25 cellular contexts compared by ENCODE assay signal in the genomic region with DNA sequence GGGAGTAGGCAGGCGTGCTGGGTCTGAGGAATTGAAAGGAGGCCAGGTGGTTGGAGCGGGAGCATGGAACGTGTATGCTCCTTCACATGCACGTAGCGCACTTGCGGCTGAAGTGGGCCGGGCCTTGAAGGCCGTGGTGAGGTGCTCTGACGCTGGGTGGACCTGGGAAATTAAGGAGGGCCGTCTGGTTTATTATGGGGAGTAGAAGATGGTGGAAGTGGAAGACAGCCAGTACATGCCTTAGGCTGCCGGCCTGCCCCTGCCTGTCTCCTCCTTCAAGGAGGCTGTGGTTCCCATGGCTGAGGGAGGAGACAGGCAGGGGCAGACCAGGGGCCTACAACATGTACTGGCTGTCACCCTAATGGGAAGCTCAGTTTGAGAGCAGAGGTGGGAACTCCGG. TPM values are rescaled to one million over a fixed set of nuclear protein-coding genes. Genes with fewer than 3 reads are reported as not detected.
DNase-seq lines count a peak whose midpoint lies in the region; ATAC-seq and TF ChIP-seq lines count a peak whose summit lies in the region.
"Had no signal": no experiment of that assay in that cellular context is flagged by ENCODE, and none has a peak within 500 bp of the region (broad histone marks: within the 10 kb centered on the region; RNA-seq: fewer than 3 reads in every experiment).

No MANE protein-coding gene starts in this region.

- no peaks in the 10 kb centered on the region for H3K27me3 Mint-ChIP-seq in CD4-positive, CD25-positive, alpha-beta regulatory T cell
- H3K27me3 Mint-ChIP-seq in effector memory CD8-positive, alpha-beta T cell = no peaks in the 10 kb centered on the region
- no peaks in the 10 kb centered on the region for H3K27me3 Mint-ChIP-seq in naive thymus-derived CD8-positive, alpha-beta T cell

- no peak overlapping the region for H3K27ac ChIP-seq in CD4-positive, CD25-positive, alpha-beta regulatory T cell (ENCODE audit: insufficient read depth, low read length, poor library complexity, severe bottlenecking)
- H3K27ac ChIP-seq in DND-41 (ENCODE audit: low read length) = no peak overlapping the region; the same call in 1 of the 2 replicates
- H3K27ac ChIP-seq: brain microvascular endothelial cell, coronary artery had no signal

- H4K20me1 ChIP-seq in DND-41 (ENCODE audit: insufficient read depth, low read length) = peaks cover 98% of the 10 kb centered on the region

- peaks cover 100% of the 10 kb centered on the region for H3K79me2 ChIP-seq in DND-41 (ENCODE audit: insufficient read depth, low read length)

- no peak overlapping the region for H3K9ac ChIP-seq in DND-41 (ENCODE audit: low read depth, low read length)

- no peak overlapping the region for H2AFZ ChIP-seq in DND-41 (ENCODE audit: low read depth, low read length)

- no peak overlapping the region for H3K4me3 ChIP-seq in CD4-positive, CD25-positive, alpha-beta regulatory T cell (ENCODE audit: low read depth, low read length)
- H3K4me3 ChIP-seq in DND-41 (ENCODE audit: low read depth in 1 of 2, low read length in 2 of 2) (no peak overlapping the region), HAP-1 (no peak overlapping the region)
- H3K4me3 ChIP-seq: coronary artery had no signal

- POLR2A ChIA-PET in naive thymus-derived CD8-positive, alpha-beta T cell (lab: Charles Lee) = interaction anchor here (0.9 kb wide), 1 partner anchor 87 kb away, joined by 3 read pairs; a partner anchor contains a TSS

- intact Hi-C loops in Right ventricle myocardium inferior (cut with DNase I) = no loop called here

- no peak overlapping the region for H3K4me2 ChIP-seq in DND-41 (ENCODE audit: insufficient read depth, low read length)

- H3K4me1 ChIP-seq in CD4-positive, CD25-positive, alpha-beta regulatory T cell (ENCODE audit: control insufficient read depth, insufficient read depth, low read length, poor library complexity, severe bottlenecking) = peaks cover 46% of the 10 kb centered on the region
- H3K4me1 ChIP-seq in DND-41 (ENCODE audit: insufficient read depth, low read length) (no peaks in the 10 kb centered on the region), HAP-1 (no peaks in the 10 kb centered on the region)

- peaks cover 3% of the 10 kb centered on the region for H3K36me3 Mint-ChIP-seq in CD4-positive, CD25-positive, alpha-beta regulatory T cell
- H3K36me3 Mint-ChIP-seq in effector memory CD8-positive, alpha-beta T cell (ENCODE audit: insufficient read depth) = peaks cover 49% of the 10 kb centered on the region
- peaks cover 0 to 16% (median 0%) of the 10 kb centered on the region in 3 donors for H3K36me3 Mint-ChIP-seq in naive thymus-derived CD8-positive, alpha-beta T cell

- H3K9me3 Mint-ChIP-seq in CD4-positive, CD25-positive, alpha-beta regulatory T cell = no peaks in the 10 kb centered on the region
- H3K9me3 Mint-ChIP-seq in effector memory CD8-positive, alpha-beta T cell = no peaks in the 10 kb centered on the region
- no peaks in the 10 kb centered on the region for H3K9me3 Mint-ChIP-seq in naive thymus-derived CD8-positive, alpha-beta T cell
- H3K9me3 Mint-ChIP-seq: activated T-helper 2 cell treated with anti-CD3 and anti-CD28 coated beads, Interferon-gamma antibody, Interleukin-2, Interleukin-4, amounts not matched to agents 10 μg/mL and 5 μg/mL and 100 μg/mL, durations not matched to agents 14 hours and 24 hours and 36 hours; HFFc6 had no signal

- H3K4me3 Mint-ChIP-seq in CD4-positive, CD25-positive, alpha-beta regulatory T cell = peak overlapping the region in 1 of 4 donors; percentile 26
- peak overlapping the region; percentile 1 to 58 for H3K4me3 Mint-ChIP-seq in effector memory CD8-positive, alpha-beta T cell
- peak overlapping the region in 2 of 10 donors; percentile 15 to 30 for H3K4me3 Mint-ChIP-seq in naive thymus-derived CD8-positive, alpha-beta T cell
- H3K4me3 Mint-ChIP-seq: HFFc6 had no signal

- no peaks in the 10 kb centered on the region for H3K9me3 ChIP-seq in CD4-positive, CD25-positive, alpha-beta regulatory T cell (ENCODE audit: control insufficient read depth in 2 of 2, low read length in 2 of 2)
- H3K9me3 ChIP-seq in DND-41 (ENCODE audit: insufficient read depth, low read length, severe bottlenecking) (no peaks in the 10 kb centered on the region), HAP-1 (no peaks in the 10 kb centered on the region)

- peaks cover 12 to 92% (median 49%) of the 10 kb centered on the region in 4 donors for H3K4me1 Mint-ChIP-seq in CD4-positive, CD25-positive, alpha-beta regulatory T cell
- H3K4me1 Mint-ChIP-seq in effector memory CD8-positive, alpha-beta T cell (ENCODE audit: low read depth in 2 of 2) = peaks cover 69 to 77% of the 10 kb centered on the region in 2 donors
- H3K4me1 Mint-ChIP-seq in naive thymus-derived CD8-positive, alpha-beta T cell = peaks cover 50 to 100% (median 90%) of the 10 kb centered on the region in 4 donors

- H3K27ac Mint-ChIP-seq in CD4-positive, CD25-positive, alpha-beta regulatory T cell = peak overlapping the region; percentile 49 to 90 (median 75)
- peak overlapping the region; percentile 92 for H3K27ac Mint-ChIP-seq in effector memory CD8-positive, alpha-beta T cell
- H3K27ac Mint-ChIP-seq in naive thymus-derived CD8-positive, alpha-beta T cell = peak overlapping the region in 8 of 10 donors; percentile 16 to 86 (median 62)
- H3K27ac Mint-ChIP-seq: activated T-helper 2 cell treated with anti-CD3 and anti-CD28 coated beads, Interferon-gamma antibody, Interleukin-2, Interleukin-4, amounts not matched to agents 10 μg/mL and 5 μg/mL and 100 μg/mL, durations not matched to agents 14 hours and 24 hours and 36 hours; HFFc6 had no signal

- TF ChIP-seq CTCF in DND-41 (IDR thresholded peaks at IDR 0.05; ENCODE audit: borderline replicate concordance, extremely low read depth, low read length, poor library complexity, severe bottlenecking) = no peak

- in situ Hi-C loops in HAP-1 (cut with MboI; ENCODE audit: low sequenced_read_pairs) = no loop called here

- no peak for ATAC-seq in CD4-positive, CD25-positive, alpha-beta regulatory T cell (ENCODE audit: low read depth in 2 of 2)
- ATAC-seq in DND-41 (ENCODE audit: insufficient read depth, low read depth) (peak; percentile 33; the same call in 1 of the 3 replicates), Right ventricle myocardium inferior (no peak)
- ATAC-seq in effector memory CD8-positive, alpha-beta T cell (replicated peaks) = no peak
- no peak for ATAC-seq in naive thymus-derived CD8-positive, alpha-beta T cell
- ATAC-seq: left ventricle myocardium superior had no signal

- DNase-seq in CD4-positive, CD25-positive, alpha-beta regulatory T cell = no peak
- DNase-seq in DND-41 (no peak), HAP-1 (ENCODE audit: low spot score in 2 of 2) (no peak), germinal center (ENCODE audit: low spot score) (no peak), activated T-cell treated with anti-CD3 and anti-CD28 coated beads for 4 hours (no peak), Right ventricle myocardium inferior (ENCODE audit: missing footprints) (no peak)
- no peak for DNase-seq in effector memory CD8-positive, alpha-beta T cell
- no peak for DNase-seq in naive thymus-derived CD8-positive, alpha-beta T cell
- DNase-seq: activated CD4-positive, alpha-beta T cell treated with anti-CD3 and anti-CD28 coated beads for 1 hour; brain microvascular endothelial cell; HFFc6; Kasumi-1; left ventricle myocardium superior; NCI-H1048; NCI-H187 treated with DMSO at 0.1 percent for 48 hours; NCI-H226; NCI-H82; nucleus accumbens; Right ventricle myocardium superior; small intestine; stimulated activated CD4-positive, alpha-beta T cell treated with anti-CD3 and anti-CD28 coated beads, Interleukin-2, amount 100 ng/mL, for 24 hours; stimulated activated naive CD4-positive, alpha-beta T cell; SW 1271 had no signal

- H3K27me3 ChIP-seq in CD4-positive, CD25-positive, alpha-beta regulatory T cell (ENCODE audit: control insufficient read depth, insufficient read depth, low read length) = no peaks in the 10 kb centered on the region
- H3K27me3 ChIP-seq in DND-41 (ENCODE audit: insufficient read depth, low read length, poor library complexity) (no peaks in the 10 kb centered on the region), HAP-1 (ENCODE audit: low read depth) (no peaks in the 10 kb centered on the region)
- H3K27me3 ChIP-seq: brain microvascular endothelial cell had no signal

- H3K36me3 ChIP-seq in CD4-positive, CD25-positive, alpha-beta regulatory T cell (ENCODE audit: control insufficient read depth, insufficient read depth, low read length) = peaks cover 3% of the 10 kb centered on the region
- H3K36me3 ChIP-seq in DND-41 (ENCODE audit: insufficient read depth, low read length) (peaks cover 46% of the 10 kb centered on the region), HAP-1 (replicated peaks) (peaks cover 9% of the 10 kb centered on the region; the same call in 1 of the 2 replicates)
- H3K36me3 ChIP-seq: brain microvascular endothelial cell had no signal

RNA-seq across cellular contexts. Expression of a gene that starts 23.9 kb away (rescaled TPM):
- total RNA-seq in CD4-positive, CD25-positive, alpha-beta regulatory T cell = 134 TPM
- 10 to 100 TPM in 1 of 4 donors, 1 to 10 TPM in 3; 8.1 to 13.9 (median 9.7) TPM for polyA plus RNA-seq in CD4-positive, CD25-positive, alpha-beta regulatory T cell
- total RNA-seq in naive thymus-derived CD8-positive, alpha-beta T cell = 100 to 1,000 TPM; 101 to 107 TPM
- polyA plus RNA-seq in naive thymus-derived CD8-positive, alpha-beta T cell = 10 to 100 TPM; 14.5 to 35.1 (median 20.2) TPM
- 25.9 TPM for total RNA-seq in Right ventricle myocardium inferior
